Comparison of ENCODE assay signal across 16 cellular contexts in the genomic region with DNA sequence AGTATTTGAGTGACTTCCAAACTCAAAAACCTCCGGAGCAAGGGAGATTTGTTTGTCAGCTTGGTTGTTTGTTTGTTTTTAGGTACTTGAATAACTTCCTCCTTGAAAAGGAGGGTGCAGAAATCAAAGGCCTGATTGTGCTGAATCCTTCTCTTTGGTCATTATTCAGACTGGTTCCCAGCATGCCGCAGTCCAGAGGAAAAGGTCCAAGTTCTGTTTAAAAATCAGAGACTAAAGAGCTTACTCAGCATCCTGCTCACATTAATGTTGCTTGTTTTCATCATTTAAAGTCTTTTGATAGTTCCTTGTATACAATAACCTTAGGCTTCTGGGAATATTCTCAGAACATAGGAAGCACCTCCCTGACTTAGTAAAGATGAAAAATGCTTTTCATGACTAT. TPM values are rescaled to one million over a fixed set of nuclear protein-coding genes. Genes with fewer than 3 reads are reported as not detected.
DNase-seq lines count a peak whose midpoint lies in the region; ATAC-seq, FAIRE-seq and TF ChIP-seq lines count a peak whose summit lies in the region.
"Had no signal": no experiment of that assay in that cellular context is flagged by ENCODE, and none has a peak within 500 bp of the region (broad histone marks: within the 10 kb centered on the region; RNA-seq: fewer than 3 reads in every experiment).

No MANE protein-coding gene starts in this region.

- FAIRE-seq in islet of Langerhans (lab: Jason Lieb, UNC), result peak; percentile 72

- H3K27me3 Mint-ChIP-seq in WTC11 (ENCODE audit: low read depth), result peaks cover 1% of the 10 kb centered on the region; the same call in 1 of the 2 replicates

- CTCF ChIA-PET in WTC11 (lab: Charles Lee), result interaction anchor here (1.2 to 2.5 kb wide), 4 partner anchors 25 to 96 kb away, joined by 4 to 22 read pairs (median 10); no protein-coding TSS in a partner anchor

- peaks cover 6% of the 10 kb centered on the region for H3K4me1 Mint-ChIP-seq in WTC11

- peak overlapping the region; percentile 90 for H3K4me3 Mint-ChIP-seq in WTC11

- H3K27ac ChIP-seq in cingulate gyrus (ENCODE audit: low read depth, low read length), result peak overlapping the region; percentile 65
- H3K27ac ChIP-seq: PC-9, SK-N-MC had no signal

- H3K9me3 Mint-ChIP-seq in WTC11, result no peaks in the 10 kb centered on the region

- POLR2A ChIA-PET in WTC11 (lab: Charles Lee), result interaction anchor here (0.8 kb wide), 1 partner anchor 72 kb away, joined by 4 read pairs; no protein-coding TSS in a partner anchor

- ATAC-seq in WTC11, result no peak
- ATAC-seq in activated CD4-positive, CD25-positive, alpha-beta regulatory T cell treated with anti-CD3 and anti-CD28 coated beads, Interleukin-2, amount 50 U/mL, for 24 hours, result no peak
- ATAC-seq: Right ventricle myocardium inferior had no signal

- TF ChIP-seq CTCF in WTC11 (IDR thresholded peaks at IDR 0.05), result no peak

- H3K36me3 Mint-ChIP-seq in WTC11, result no peaks in the 10 kb centered on the region

- H3K27ac Mint-ChIP-seq in WTC11, result no peak overlapping the region

- DNase-seq in WTC11 (ENCODE audit: low spot score) (no peak), pons (ENCODE audit: low spot score) (peak; percentile 69), cortex of kidney (lab: John Stamatoyannopoulos, UW) (no peak), NCI-H2227 (lab: John Stamatoyannopoulos, UW; ENCODE audit: unreplicated experiment) (no peak), Kasumi-1 (lab: John Stamatoyannopoulos, UW) (no peak)
- DNase-seq: DMS 273 treated with DMSO at 0.1 percent for 48 hours, NCI-H1436 treated with DMSO at 0.1 percent for 48 hours, NCI-H2081, NCI-H526 treated with DMSO at 0.1 percent for 48 hours, PC-9 had no signal

TF ChIP-seq in WTC11, 78 proteins besides CTCF, POLR2A, EP300 and RAD21:
- TF ChIP-seq, protein P1, sequence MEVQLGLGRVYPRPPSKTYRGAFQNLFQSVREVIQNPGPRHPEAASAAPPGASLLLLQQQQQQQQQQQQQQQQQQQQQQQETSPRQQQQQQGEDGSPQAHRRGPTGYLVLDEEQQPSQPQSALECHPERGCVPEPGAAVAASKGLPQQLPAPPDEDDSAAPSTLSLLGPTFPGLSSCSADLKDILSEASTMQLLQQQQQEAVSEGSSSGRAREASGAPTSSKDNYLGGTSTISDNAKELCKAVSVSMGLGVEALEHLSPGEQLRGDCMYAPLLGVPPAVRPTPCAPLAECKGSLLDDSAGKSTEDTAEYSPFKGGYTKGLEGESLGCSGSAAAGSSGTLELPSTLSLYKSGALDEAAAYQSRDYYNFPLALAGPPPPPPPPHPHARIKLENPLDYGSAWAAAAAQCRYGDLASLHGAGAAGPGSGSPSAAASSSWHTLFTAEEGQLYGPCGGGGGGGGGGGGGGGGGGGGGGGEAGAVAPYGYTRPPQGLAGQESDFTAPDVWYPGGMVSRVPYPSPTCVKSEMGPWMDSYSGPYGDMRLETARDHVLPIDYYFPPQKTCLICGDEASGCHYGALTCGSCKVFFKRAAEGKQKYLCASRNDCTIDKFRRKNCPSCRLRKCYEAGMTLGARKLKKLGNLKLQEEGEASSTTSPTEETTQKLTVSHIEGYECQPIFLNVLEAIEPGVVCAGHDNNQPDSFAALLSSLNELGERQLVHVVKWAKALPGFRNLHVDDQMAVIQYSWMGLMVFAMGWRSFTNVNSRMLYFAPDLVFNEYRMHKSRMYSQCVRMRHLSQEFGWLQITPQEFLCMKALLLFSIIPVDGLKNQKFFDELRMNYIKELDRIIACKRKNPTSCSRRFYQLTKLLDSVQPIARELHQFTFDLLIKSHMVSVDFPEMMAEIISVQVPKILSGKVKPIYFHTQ (CRISPR knock-in tag; IDR thresholded peaks at IDR 0.05), result no peak
- no peak for TF ChIP-seq ZNF232 (CRISPR knock-in tag; IDR thresholded peaks at IDR 0.05)
- TF ChIP-seq, protein P2, sequence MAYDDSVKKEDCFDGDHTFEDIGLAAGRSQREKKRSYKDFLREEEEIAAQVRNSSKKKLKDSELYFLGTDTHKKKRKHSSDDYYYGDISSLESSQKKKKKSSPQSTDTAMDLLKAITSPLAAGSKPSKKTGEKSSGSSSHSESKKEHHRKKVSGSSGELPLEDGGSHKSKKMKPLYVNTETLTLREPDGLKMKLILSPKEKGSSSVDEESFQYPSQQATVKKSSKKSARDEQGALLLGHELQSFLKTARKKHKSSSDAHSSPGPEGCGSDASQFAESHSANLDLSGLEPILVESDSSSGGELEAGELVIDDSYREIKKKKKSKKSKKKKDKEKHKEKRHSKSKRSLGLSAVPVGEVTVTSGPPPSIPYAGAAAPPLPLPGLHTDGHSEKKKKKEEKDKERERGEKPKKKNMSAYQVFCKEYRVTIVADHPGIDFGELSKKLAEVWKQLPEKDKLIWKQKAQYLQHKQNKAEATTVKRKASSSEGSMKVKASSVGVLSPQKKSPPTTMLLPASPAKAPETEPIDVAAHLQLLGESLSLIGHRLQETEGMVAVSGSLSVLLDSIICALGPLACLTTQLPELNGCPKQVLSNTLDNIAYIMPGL (CRISPR knock-in tag; IDR thresholded peaks at IDR 0.05), result no peak
- TF ChIP-seq, protein P3, sequence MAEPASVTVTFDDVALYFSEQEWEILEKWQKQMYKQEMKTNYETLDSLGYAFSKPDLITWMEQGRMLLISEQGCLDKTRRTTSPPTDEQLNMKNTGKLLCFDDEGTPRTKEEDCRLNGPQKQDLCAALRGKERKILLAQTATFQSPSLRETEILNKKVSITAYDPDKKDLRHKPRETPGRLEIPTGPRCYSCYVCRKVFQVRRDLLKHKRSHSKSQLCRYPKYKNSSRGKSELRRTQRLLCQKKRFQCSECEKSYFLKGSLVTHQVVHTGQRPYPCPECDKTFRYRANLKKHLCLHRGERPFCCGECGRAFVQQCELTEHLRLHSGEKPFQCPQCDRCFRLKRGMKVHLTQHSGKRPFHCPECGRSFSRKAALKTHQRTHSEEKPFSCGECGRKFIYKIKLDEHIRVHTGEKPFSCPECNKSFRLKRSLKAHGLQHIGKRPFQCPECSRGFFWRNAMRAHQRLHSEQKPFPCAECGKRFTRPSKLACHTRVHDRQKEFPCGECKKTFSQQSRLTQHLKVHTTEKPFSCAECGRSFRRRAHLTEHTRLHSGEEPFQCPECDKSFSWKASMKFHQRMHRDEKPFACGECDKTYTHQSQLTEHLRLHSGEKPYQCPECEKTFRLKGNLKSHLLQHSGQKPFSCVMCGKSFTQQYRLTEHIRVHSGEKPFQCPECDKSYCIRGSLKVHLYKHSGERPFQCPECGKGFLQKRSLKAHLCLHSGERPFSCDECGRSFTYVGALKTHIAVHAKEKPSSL (CRISPR knock-in tag; conservative IDR thresholded peaks at IDR 0.05), result no peak
- TF ChIP-seq FOXP1 (CRISPR knock-in tag; IDR thresholded peaks at IDR 0.05; ENCODE audit: borderline replicate concordance), result no peak
- TF ChIP-seq KAT7 (CRISPR knock-in tag; IDR thresholded peaks at IDR 0.05; ENCODE audit: borderline replicate concordance), result no peak
- TF ChIP-seq ZNF671 (CRISPR knock-in tag; IDR thresholded peaks at IDR 0.05), result no peak
- TF ChIP-seq CREB1 (CRISPR knock-in tag; IDR thresholded peaks at IDR 0.05), result no peak
- TF ChIP-seq, protein P4, sequence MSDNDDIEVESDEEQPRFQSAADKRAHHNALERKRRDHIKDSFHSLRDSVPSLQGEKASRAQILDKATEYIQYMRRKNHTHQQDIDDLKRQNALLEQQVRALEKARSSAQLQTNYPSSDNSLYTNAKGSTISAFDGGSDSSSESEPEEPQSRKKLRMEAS (CRISPR knock-in tag; IDR thresholded peaks at IDR 0.05), result no peak
- TF ChIP-seq, protein P5, sequence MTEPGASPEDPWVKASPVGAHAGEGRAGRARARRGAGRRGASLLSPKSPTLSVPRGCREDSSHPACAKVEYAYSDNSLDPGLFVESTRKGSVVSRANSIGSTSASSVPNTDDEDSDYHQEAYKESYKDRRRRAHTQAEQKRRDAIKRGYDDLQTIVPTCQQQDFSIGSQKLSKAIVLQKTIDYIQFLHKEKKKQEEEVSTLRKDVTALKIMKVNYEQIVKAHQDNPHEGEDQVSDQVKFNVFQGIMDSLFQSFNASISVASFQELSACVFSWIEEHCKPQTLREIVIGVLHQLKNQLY (CRISPR knock-in tag; IDR thresholded peaks at IDR 0.05), result no peak
- no peak for TF ChIP-seq ESRRA (CRISPR knock-in tag; IDR thresholded peaks at IDR 0.05; ENCODE audit: borderline replicate concordance)

RNA-seq across cellular contexts. Expression of a gene that starts 1.0 kb away (rescaled TPM):
- 31.5 to 32.3 TPM (median 32.1 TPM) in 3 replicates for total RNA-seq in WTC11 (2021)
- total RNA-seq: HT1080, PC-9, Right ventricle myocardium inferior had no signal

RNA-seq across cellular contexts. Expression of a gene that starts 57.1 kb away (rescaled TPM):
- 2.2 to 2.7 TPM (median 2.6 TPM) in 3 replicates for total RNA-seq in WTC11 (2021)

RNA-seq across cellular contexts. Expression of a gene that starts 57.7 kb away (rescaled TPM):
- 10.3 to 13.2 TPM (median 10.4 TPM) in 3 replicates for total RNA-seq in WTC11 (2021)
